In the genomic region with DNA sequence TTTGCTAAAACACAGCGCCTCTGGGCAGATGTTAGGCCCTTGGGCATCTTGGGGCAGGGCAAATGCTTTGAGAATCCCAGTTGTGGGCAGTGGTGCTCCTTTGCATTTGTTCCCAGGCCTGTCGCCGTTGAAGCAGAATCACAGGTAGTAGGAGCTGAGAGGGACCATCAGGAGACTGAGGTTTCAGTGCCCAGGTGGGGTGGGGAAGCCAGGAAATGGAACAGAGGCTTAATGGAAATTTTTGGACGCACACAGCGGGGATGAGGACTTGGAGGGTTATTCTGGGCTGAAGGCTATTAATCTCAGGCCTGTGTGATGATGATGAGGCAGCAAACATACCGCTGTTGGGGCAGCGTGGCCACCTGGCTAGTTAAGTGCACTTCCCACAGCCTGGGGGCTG, we compare ENCODE assay signal across 20 cellular contexts.
"Had no signal": no experiment of that assay in that cellular context is flagged by ENCODE, and none has a peak within 500 bp of the region (broad histone marks: within the 10 kb centered on the region; RNA-seq: fewer than 3 reads in every experiment).

No MANE protein-coding gene starts in this region.

- H3K36me3 Mint-ChIP-seq: immature natural killer cell; natural killer cell treated with Interleukin-12 subunit alpha and Interleukin-12 subunit beta and Interleukin-15 and Interleukin-18, amount 100 ng/mL, for 72 hours; stimulated activated memory B cell treated with anti-CD40 and anti-IgM and Interleukin-4, amounts not matched to agents 10 μg/mL and 1 μg/mL and 100 μg/mL, for 72 hours had no signal

- H3K4me1 ChIP-seq: esophagus squamous epithelium, left ventricle myocardium inferior, tibial artery, upper lobe of left lung, vagina had no signal

- H3K4me1 Mint-ChIP-seq: immature natural killer cell; stimulated activated memory B cell treated with anti-CD40 and anti-IgM and Interleukin-4, amounts not matched to agents 10 μg/mL and 1 μg/mL and 100 μg/mL, for 72 hours had no signal

- H3K9me3 ChIP-seq: esophagus squamous epithelium, left ventricle myocardium inferior, spleen, tibial artery, upper lobe of left lung, vagina had no signal

- H3K27me3 ChIP-seq: tibial artery, upper lobe of left lung, vagina had no signal

- DNase-seq: esophagus squamous epithelium; foreskin fibroblast; immature natural killer cell; left cardiac atrium; left ventricle myocardium inferior; mesenchymal stem cell; midbrain; spleen; stimulated activated CD4-positive, alpha-beta T cell treated with anti-CD3 and anti-CD28 coated beads, Interleukin-15, amount 100 ng/mL, for 24 hours; stimulated activated CD4-positive, alpha-beta T cell treated with anti-CD3 and anti-CD28 coated beads, Interleukin-1b, Interleukin-23, amount 100 ng/mL, for 48 hours; stimulated activated CD4-positive, alpha-beta T cell treated with anti-CD3 and anti-CD28 coated beads, Interleukin-4, amount 100 ng/mL, for 24 hours; tibial artery; upper lobe of left lung had no signal

- H3K4me3 ChIP-seq: esophagus squamous epithelium, left ventricle myocardium inferior, lung, spleen, tibial artery, upper lobe of left lung, vagina had no signal

- H3K36me3 ChIP-seq: esophagus squamous epithelium, left ventricle myocardium inferior, spleen, tibial artery, upper lobe of left lung, vagina had no signal

- H3K9me3 Mint-ChIP-seq: dendritic cell treated with granulocyte-macrophage colony-stimulating factor and Interleukin-4, amounts not matched to agents 40 ng/mL and 50 ng/mL, for 4 days; immature natural killer cell; natural killer cell treated with Interleukin-12 subunit alpha and Interleukin-12 subunit beta and Interleukin-15 and Interleukin-18, amount 100 ng/mL, for 72 hours; stimulated activated memory B cell treated with anti-CD40 and anti-IgM and Interleukin-4, amounts not matched to agents 10 μg/mL and 1 μg/mL and 100 μg/mL, for 72 hours; stimulated activated naive CD8-positive, alpha-beta T cell treated with anti-CD3 and anti-CD28 coated beads, Interleukin-15, Interleukin-2, amounts not matched to agents 100 ng/mL and 50 ng/mL, for 24 hours had no signal

- H3K4me3 Mint-ChIP-seq: dendritic cell treated with granulocyte-macrophage colony-stimulating factor and Interleukin-4, amounts not matched to agents 40 ng/mL and 50 ng/mL, for 4 days; immature natural killer cell; natural killer cell treated with Interleukin-12 subunit alpha and Interleukin-12 subunit beta and Interleukin-15 and Interleukin-18, amount 100 ng/mL, for 72 hours; stimulated activated memory B cell treated with anti-CD40 and anti-IgM and Interleukin-4, amounts not matched to agents 10 μg/mL and 1 μg/mL and 100 μg/mL, for 72 hours; stimulated activated naive CD8-positive, alpha-beta T cell treated with anti-CD3 and anti-CD28 coated beads, Interleukin-15, Interleukin-2, amounts not matched to agents 100 ng/mL and 50 ng/mL, for 24 hours had no signal

- H3K27ac Mint-ChIP-seq: dendritic cell treated with granulocyte-macrophage colony-stimulating factor and Interleukin-4, amounts not matched to agents 40 ng/mL and 50 ng/mL, for 4 days; immature natural killer cell; natural killer cell treated with Interleukin-12 subunit alpha and Interleukin-12 subunit beta and Interleukin-15 and Interleukin-18, amount 100 ng/mL, for 72 hours; stimulated activated memory B cell treated with anti-CD40 and anti-IgM and Interleukin-4, amounts not matched to agents 10 μg/mL and 1 μg/mL and 100 μg/mL, for 72 hours; stimulated activated naive CD8-positive, alpha-beta T cell treated with anti-CD3 and anti-CD28 coated beads, Interleukin-15, Interleukin-2, amounts not matched to agents 100 ng/mL and 50 ng/mL, for 24 hours had no signal

- H3K27ac ChIP-seq: esophagus squamous epithelium, left ventricle myocardium inferior, spleen, tibial artery, upper lobe of left lung, vagina had no signal

- ATAC-seq: left cardiac atrium; natural killer cell treated with Interleukin-12 subunit alpha and Interleukin-12 subunit beta and Interleukin-15 and Interleukin-18, amount 100 ng/mL, for 72 hours; sciatic nerve; stimulated activated memory B cell treated with anti-CD40 and anti-IgM and Interleukin-4, amounts not matched to agents 10 μg/mL and 1 μg/mL and 100 μg/mL, for 72 hours had no signal
